ENCODE assay signal across 29 cellular contexts in genomic region chr16:6714510-6714909, GRCh38.
"Had no signal": no experiment of that assay in that cellular context is flagged by ENCODE, and none has a peak within 500 bp of the region (broad histone marks: within the 10 kb centered on the region; RNA-seq: fewer than 3 reads in every experiment).

No MANE protein-coding gene starts in this region.

- H3K36me3 ChIP-seq: ascending aorta, colonic mucosa, WERI-Rb-1 had no signal

- DNase-seq: activated B cell treated with CpG ODN at 0.5 μM for 24 hours; activated CD4-positive, alpha-beta memory T cell treated with anti-CD3 and anti-CD28 coated beads for 36 hours; activated CD4-positive, alpha-beta T cell treated with anti-CD3 and anti-CD28 coated beads for 36 hours; activated CD4-positive, alpha-beta T cell treated with anti-CD3 and anti-CD28 coated beads, Interleukin-2, amount 10 ng/mL, durations not matched to agents 24 days and 14 days; activated CD8-positive, alpha-beta memory T cell treated with anti-CD3 and anti-CD28 coated beads, Interleukin-2, amount 10 ng/mL, durations not matched to agents 7 days and 5 days; activated CD8-positive, alpha-beta memory T cell treated with anti-CD3 and anti-CD28 coated beads, Interleukin-2, amount 50 U/mL, for 4 hours; activated CD8-positive, alpha-beta T cell treated with anti-CD3 and anti-CD28 coated beads, Interleukin-2, amount 10 ng/mL, durations not matched to agents 7 days and 5 days; activated gamma-delta T cell; activated naive CD4-positive, alpha-beta T cell; activated naive CD4-positive, alpha-beta T cell treated with anti-CD3 and anti-CD28 coated beads, Interleukin-2, amount 10 ng/mL, durations not matched to agents 7 days and 5 days; activated naive CD8-positive, alpha-beta T cell treated with anti-CD3 and anti-CD28 coated beads, Interleukin-2, amount 10 ng/mL, durations not matched to agents 7 days and 5 days; activated T-cell treated with anti-CD3 and anti-CD28 coated beads, Interleukin-2, amount 50 U/mL, for 24 hours; activated T-cell treated with anti-CD3 and anti-CD28 coated beads, Interleukin-2, amount 50 U/mL, for 72 hours; central memory CD4-positive, alpha-beta T cell; cerebellar nuclear complex; colonic mucosa; effector CD8-positive, alpha-beta T cell; foreskin fibroblast; hippocampal formation; T-helper 17 cell; T1000; WERI-Rb-1 had no signal

- H3K9me3 ChIP-seq: ascending aorta, colonic mucosa had no signal

- H3K27ac Mint-ChIP-seq: activated B cell treated with CpG ODN at 0.5 μM for 24 hours; activated CD4-positive, alpha-beta memory T cell treated with anti-CD3 and anti-CD28 coated beads for 36 hours; activated CD4-positive, alpha-beta T cell treated with anti-CD3 and anti-CD28 coated beads for 36 hours; activated CD4-positive, alpha-beta T cell treated with anti-CD3 and anti-CD28 coated beads, Interleukin-2, amount 10 ng/mL, durations not matched to agents 24 days and 14 days; activated CD8-positive, alpha-beta memory T cell treated with anti-CD3 and anti-CD28 coated beads, Interleukin-2, amount 10 ng/mL, durations not matched to agents 7 days and 5 days; activated CD8-positive, alpha-beta T cell treated with anti-CD3 and anti-CD28 coated beads, Interleukin-2, amount 10 ng/mL, durations not matched to agents 7 days and 5 days; activated naive CD4-positive, alpha-beta T cell treated with anti-CD3 and anti-CD28 coated beads, Interleukin-2, amount 10 ng/mL, durations not matched to agents 7 days and 5 days; activated naive CD4-positive, alpha-beta T cell treated with anti-CD3 and anti-CD28 coated beads, Interleukin-2, amount 50 U/mL, for 72 hours; activated naive CD8-positive, alpha-beta T cell treated with anti-CD3 and anti-CD28 coated beads, Interleukin-2, amount 10 ng/mL, durations not matched to agents 7 days and 5 days; activated T-cell treated with anti-CD3 and anti-CD28 coated beads, Interleukin-2, amount 50 U/mL, for 24 hours; activated T-cell treated with anti-CD3 and anti-CD28 coated beads, Interleukin-2, amount 50 U/mL, for 72 hours; brain; T-helper 17 cell; T-helper 2 cell treated with Interferon-gamma antibody and Interleukin-4, amounts not matched to agents 5 μg/mL and 100 μg/mL, for 36 hours had no signal

- H3K4me3 Mint-ChIP-seq: activated B cell treated with CpG ODN at 0.5 μM for 24 hours; activated CD4-positive, alpha-beta memory T cell treated with anti-CD3 and anti-CD28 coated beads for 36 hours; activated CD4-positive, alpha-beta T cell treated with anti-CD3 and anti-CD28 coated beads for 36 hours; activated CD4-positive, alpha-beta T cell treated with anti-CD3 and anti-CD28 coated beads, Interleukin-2, amount 10 ng/mL, durations not matched to agents 24 days and 14 days; activated CD8-positive, alpha-beta memory T cell treated with anti-CD3 and anti-CD28 coated beads, Interleukin-2, amount 10 ng/mL, durations not matched to agents 7 days and 5 days; activated CD8-positive, alpha-beta T cell treated with anti-CD3 and anti-CD28 coated beads, Interleukin-2, amount 10 ng/mL, durations not matched to agents 7 days and 5 days; activated naive CD4-positive, alpha-beta T cell treated with anti-CD3 and anti-CD28 coated beads, Interleukin-2, amount 10 ng/mL, durations not matched to agents 7 days and 5 days; activated naive CD8-positive, alpha-beta T cell treated with anti-CD3 and anti-CD28 coated beads, Interleukin-2, amount 10 ng/mL, durations not matched to agents 7 days and 5 days; activated T-cell treated with anti-CD3 and anti-CD28 coated beads, Interleukin-2, amount 50 U/mL, for 24 hours; activated T-cell treated with anti-CD3 and anti-CD28 coated beads, Interleukin-2, amount 50 U/mL, for 72 hours; brain; T-helper 17 cell; T-helper 2 cell treated with Interferon-gamma antibody and Interleukin-4, amounts not matched to agents 5 μg/mL and 100 μg/mL, for 36 hours had no signal

- ATAC-seq: activated CD4-positive, alpha-beta T cell treated with anti-CD3 and anti-CD28 coated beads for 36 hours; activated CD4-positive, CD25-positive, alpha-beta regulatory T cell treated with anti-CD3 and anti-CD28 coated beads, Interleukin-2, amount 50 U/mL, for 24 hours; activated CD8-positive, alpha-beta memory T cell treated with anti-CD3 and anti-CD28 coated beads, Interleukin-2, amount 10 ng/mL, durations not matched to agents 7 days and 5 days; activated CD8-positive, alpha-beta T cell treated with anti-CD3 and anti-CD28 coated beads, Interleukin-2, amount 10 ng/mL, durations not matched to agents 7 days and 5 days; activated naive CD4-positive, alpha-beta T cell treated with anti-CD3 and anti-CD28 coated beads, Interleukin-2, amount 50 U/mL, for 72 hours; activated T-cell treated with anti-CD3 and anti-CD28 coated beads, Interleukin-2, amount 50 U/mL, for 72 hours; esophagus mucosa; T-helper 17 cell had no signal

- H3K4me3 ChIP-seq: ascending aorta, colonic mucosa had no signal

- H3K4me1 Mint-ChIP-seq: activated B cell treated with CpG ODN at 0.5 μM for 24 hours; activated CD4-positive, alpha-beta T cell treated with anti-CD3 and anti-CD28 coated beads for 36 hours; activated CD4-positive, alpha-beta T cell treated with anti-CD3 and anti-CD28 coated beads, Interleukin-2, amount 10 ng/mL, durations not matched to agents 24 days and 14 days; activated CD8-positive, alpha-beta memory T cell treated with anti-CD3 and anti-CD28 coated beads, Interleukin-2, amount 10 ng/mL, durations not matched to agents 7 days and 5 days; activated naive CD4-positive, alpha-beta T cell treated with anti-CD3 and anti-CD28 coated beads, Interleukin-2, amount 10 ng/mL, durations not matched to agents 7 days and 5 days; activated naive CD8-positive, alpha-beta T cell treated with anti-CD3 and anti-CD28 coated beads, Interleukin-2, amount 10 ng/mL, durations not matched to agents 7 days and 5 days; T-helper 17 cell had no signal

- H3K27me3 Mint-ChIP-seq: activated B cell treated with CpG ODN at 0.5 μM for 24 hours; activated CD4-positive, alpha-beta memory T cell treated with anti-CD3 and anti-CD28 coated beads for 36 hours; activated CD4-positive, alpha-beta T cell treated with anti-CD3 and anti-CD28 coated beads for 36 hours; activated CD4-positive, alpha-beta T cell treated with anti-CD3 and anti-CD28 coated beads, Interleukin-2, amount 10 ng/mL, durations not matched to agents 24 days and 14 days; activated CD8-positive, alpha-beta memory T cell treated with anti-CD3 and anti-CD28 coated beads, Interleukin-2, amount 10 ng/mL, durations not matched to agents 7 days and 5 days; activated naive CD4-positive, alpha-beta T cell treated with anti-CD3 and anti-CD28 coated beads, Interleukin-2, amount 10 ng/mL, durations not matched to agents 7 days and 5 days; activated naive CD8-positive, alpha-beta T cell treated with anti-CD3 and anti-CD28 coated beads, Interleukin-2, amount 10 ng/mL, durations not matched to agents 7 days and 5 days; activated T-cell treated with anti-CD3 and anti-CD28 coated beads, Interleukin-2, amount 50 U/mL, for 24 hours; brain; T-helper 17 cell had no signal

- H3K27me3 ChIP-seq: ascending aorta, colonic mucosa had no signal

- H3K27ac ChIP-seq: ascending aorta, colonic mucosa, WERI-Rb-1 had no signal

- FAIRE-seq: frontal cortex had no signal

- H3K4me1 ChIP-seq: ascending aorta, colonic mucosa had no signal

- H3K36me3 Mint-ChIP-seq: activated CD4-positive, alpha-beta memory T cell treated with anti-CD3 and anti-CD28 coated beads for 36 hours; activated CD8-positive, alpha-beta memory T cell treated with anti-CD3 and anti-CD28 coated beads, Interleukin-2, amount 10 ng/mL, durations not matched to agents 7 days and 5 days; activated naive CD4-positive, alpha-beta T cell treated with anti-CD3 and anti-CD28 coated beads, Interleukin-2, amount 10 ng/mL, durations not matched to agents 7 days and 5 days; activated naive CD8-positive, alpha-beta T cell treated with anti-CD3 and anti-CD28 coated beads, Interleukin-2, amount 10 ng/mL, durations not matched to agents 7 days and 5 days; brain had no signal
